10 cellular contexts compared by ENCODE assay signal in genomic region chr19:10617409-10618121, GRCh38. TPM values are rescaled to one million over a fixed set of nuclear protein-coding genes. Genes with fewer than 3 reads are reported as not detected.
DNase-seq lines count a peak whose midpoint lies in the region; ATAC-seq and TF ChIP-seq lines count a peak whose summit lies in the region.
"Had no signal": no experiment of that assay in that cellular context is flagged by ENCODE, and none has a peak within 500 bp of the region (broad histone marks: within the 10 kb centered on the region; RNA-seq: fewer than 3 reads in every experiment).

No MANE protein-coding gene starts in this region.

- H3K4me1 Mint-ChIP-seq in dendritic cell treated with granulocyte-macrophage colony-stimulating factor and Interleukin-4, amounts not matched to agents 40 ng/mL and 50 ng/mL, for 4 days (ENCODE audit: low read depth) = peaks cover 10% of the 10 kb centered on the region
- H3K4me1 Mint-ChIP-seq in neural progenitor cell = peaks cover 13% of the 10 kb centered on the region

- no peak overlapping the region for H3K27ac ChIP-seq in neural progenitor cell
- H3K27ac ChIP-seq in transverse colon = peak overlapping the region in 1 of 4 donors; percentile 16

- H3K27me3 ChIP-seq in neural progenitor cell (no peaks in the 10 kb centered on the region), transverse colon (no peaks in the 10 kb centered on the region), MG63 (no peaks in the 10 kb centered on the region)
- H3K27me3 ChIP-seq: adrenal gland had no signal

- no peak overlapping the region for H3K4me3 Mint-ChIP-seq in dendritic cell treated with granulocyte-macrophage colony-stimulating factor and Interleukin-4, amounts not matched to agents 40 ng/mL and 50 ng/mL, for 4 days
- peak overlapping the region; percentile 12 for H3K4me3 Mint-ChIP-seq in neural progenitor cell

- ATAC-seq in HG02981 (IDR thresholded peaks at IDR 0.05; ENCODE audit: unreplicated experiment) = no peak

- in situ Hi-C loops in transverse colon (cut with MboI; ENCODE audit: low pct_ligation_motif_present in 1 of 4, low pct_unique_long_range_greater_than_20kb in 1 of 4, low sequenced_read_pairs in 3 of 4) = no loop called here

- H2AFZ ChIP-seq in neural progenitor cell (replicated peaks) = no peak overlapping the region

- H3K9me3 ChIP-seq in neural progenitor cell (ENCODE audit: low read depth) (no peaks in the 10 kb centered on the region), transverse colon (no peaks in the 10 kb centered on the region), MG63 (no peaks in the 10 kb centered on the region)
- H3K9me3 ChIP-seq: adrenal gland had no signal

- H3K27ac Mint-ChIP-seq in dendritic cell treated with granulocyte-macrophage colony-stimulating factor and Interleukin-4, amounts not matched to agents 40 ng/mL and 50 ng/mL, for 4 days = peak overlapping the region; percentile 28
- peak overlapping the region; percentile 55 for H3K27ac Mint-ChIP-seq in neural progenitor cell

- no peak for TF ChIP-seq EP300 in transverse colon (IDR thresholded peaks at IDR 0.05; ENCODE audit: low read depth)

- H4K20me1 ChIP-seq in neural progenitor cell (ENCODE audit: low read depth) = peaks cover 14% of the 10 kb centered on the region

- TF ChIP-seq CTCF in neural progenitor cell (IDR thresholded peaks at IDR 0.05) (no peak), transverse colon (IDR thresholded peaks at IDR 0.05) (no peak)

- H3K36me3 ChIP-seq in neural progenitor cell (no peaks in the 10 kb centered on the region), transverse colon (no peaks in the 10 kb centered on the region), MG63 (no peaks in the 10 kb centered on the region)
- H3K36me3 ChIP-seq: adrenal gland had no signal

- H3K9ac ChIP-seq in neural progenitor cell = no peak overlapping the region

- H3K79me2 ChIP-seq in neural progenitor cell (ENCODE audit: low read depth) = peaks cover 84% of the 10 kb centered on the region

- intact Hi-C loops in dendritic cell treated with granulocyte-macrophage colony-stimulating factor and Interleukin-4, amounts not matched to agents 40 ng/mL and 50 ng/mL, for 4 days (cut with micrococcal nuclease) = no loop called here
- intact Hi-C loops in transverse colon (cut with DNase I; ENCODE audit: low total_unique reads) = no loop called here

- no peaks in the 10 kb centered on the region for H3K27me3 Mint-ChIP-seq in dendritic cell treated with granulocyte-macrophage colony-stimulating factor and Interleukin-4, amounts not matched to agents 40 ng/mL and 50 ng/mL, for 4 days
- peaks cover 5% of the 10 kb centered on the region for H3K27me3 Mint-ChIP-seq in neural progenitor cell (ENCODE audit: insufficient read depth, low read depth)

- TF ChIP-seq POLR2A in transverse colon (IDR thresholded peaks at IDR 0.05) = no peak

- H3K4me3 ChIP-seq in neural progenitor cell = no peak overlapping the region
- no peak overlapping the region for H3K4me3 ChIP-seq in transverse colon
- H3K4me3 ChIP-seq in MG63 = no peak overlapping the region
- H3K4me3 ChIP-seq: adrenal gland had no signal

- H3K4me1 ChIP-seq in neural progenitor cell = no peaks in the 10 kb centered on the region
- peaks cover 2 to 13% (median 4%) of the 10 kb centered on the region in 4 donors for H3K4me1 ChIP-seq in transverse colon

- WGBS in transverse colon (ENCODE audit: low coverage in 1 of 2), 2 donors = 87 to 96% methylated on average over 9 to 15 of the region's 15 CpGs

- DNase-seq in AG08395 (ENCODE audit: low spot score) (peak; percentile 78), M059J (ENCODE audit: low read depth) (peak; percentile 50), neural progenitor cell (ENCODE audit: low spot score) (no peak), globus pallidus (ENCODE audit: low spot score) (no peak), transverse colon (no peak), MG63 (no peak)
- DNase-seq: Right ventricle myocardium superior had no signal

- no peak overlapping the region for H3K4me2 ChIP-seq in neural progenitor cell

- H3K9me3 Mint-ChIP-seq in dendritic cell treated with granulocyte-macrophage colony-stimulating factor and Interleukin-4, amounts not matched to agents 40 ng/mL and 50 ng/mL, for 4 days = no peaks in the 10 kb centered on the region
- H3K9me3 Mint-ChIP-seq in neural progenitor cell = no peaks in the 10 kb centered on the region

- H3F3A ChIP-seq in neural progenitor cell (ENCODE audit: low read depth) = no peaks in the 10 kb centered on the region

- no peaks in the 10 kb centered on the region for H3K36me3 Mint-ChIP-seq in dendritic cell treated with granulocyte-macrophage colony-stimulating factor and Interleukin-4, amounts not matched to agents 40 ng/mL and 50 ng/mL, for 4 days (ENCODE audit: low read depth)
- peaks cover 9% of the 10 kb centered on the region for H3K36me3 Mint-ChIP-seq in neural progenitor cell

RNA-seq across cellular contexts. Expression of gene SLC44A2, which starts 7.8 kb away (rescaled TPM):
- total RNA-seq in M059J (2014; rRNA removed; shearing (Covaris generic)) = 34.1 and 42.4 TPM in 2 replicates
- total RNA-seq in neural progenitor cell (ENCODE audit: low replicate concordance) (45.6 and 81.8 TPM in 2 replicates), transverse colon (100 to 1,000 TPM in 1 of 4 donors, 10 to 100 TPM in 3; 36.6 to 371 (median 81.4) TPM)
- 0.54 and 3.3 TPM in 2 replicates for total RNA-seq in MG63 (2014; rRNA removed; shearing (Covaris generic); ENCODE audit: low replicate concordance)

RNA-seq across cellular contexts. Expression of gene AP1M2, which starts 30.5 kb away (rescaled TPM):
- 2.2 and 9.0 TPM in 2 replicates for total RNA-seq in M059J (2014; rRNA removed; shearing (Covaris generic))
- total RNA-seq in neural progenitor cell (ENCODE audit: low replicate concordance) (3.6 and 3.9 TPM in 2 replicates), transverse colon (100 to 1,000 TPM in 1 of 4 donors, 10 to 100 TPM in 3; 22.8 to 111 (median 63.1) TPM)
- total RNA-seq in MG63 (2014; rRNA removed; shearing (Covaris generic); ENCODE audit: low replicate concordance) = 1.4 TPM in 1 of 2 replicates, not detected in the other
- total RNA-seq: Right ventricle myocardium superior had no signal

RNA-seq across cellular contexts. Expression of gene ILF3, which starts 36.6 kb away (rescaled TPM):
- 75.2 and 139 TPM in 2 replicates for total RNA-seq in M059J (2014; rRNA removed; shearing (Covaris generic))
- total RNA-seq in neural progenitor cell (ENCODE audit: low replicate concordance) (477 and 633 TPM in 2 replicates), transverse colon (100 to 1,000 TPM in 3 of 4 donors, 10 to 100 TPM in 1; 73.6 to 242 (median 151) TPM)
- total RNA-seq in MG63 (2014; rRNA removed; shearing (Covaris generic); ENCODE audit: low replicate concordance) = 273 and 320 TPM in 2 replicates

RNA-seq across cellular contexts. Expression of gene CDKN2D, which starts 48.8 kb away (rescaled TPM):
- total RNA-seq in M059J (2014; rRNA removed; shearing (Covaris generic)) = 11.1 and 21.0 TPM in 2 replicates
- 3.4 and 4.4 TPM in 2 replicates for total RNA-seq in neural progenitor cell (ENCODE audit: low replicate concordance)
- total RNA-seq in transverse colon = 10 to 100 TPM in 1 of 4 donors, 1 to 10 TPM in 3; 4.9 to 11.4 (median 7.1) TPM
- total RNA-seq in MG63 (2014; rRNA removed; shearing (Covaris generic); ENCODE audit: low replicate concordance) = 24.9 and 43.3 TPM in 2 replicates

RNA-seq across cellular contexts. Expression of gene KRI1, which starts 51.8 kb away (rescaled TPM):
- total RNA-seq in M059J (2014; rRNA removed; shearing (Covaris generic)) = 10.2 and 10.5 TPM in 2 replicates
- 16.4 and 27.4 TPM in 2 replicates for total RNA-seq in neural progenitor cell (ENCODE audit: low replicate concordance)
- total RNA-seq in transverse colon = 10 to 100 TPM; 12.7 to 53.1 (median 27.9) TPM
- total RNA-seq in MG63 (2014; rRNA removed; shearing (Covaris generic); ENCODE audit: low replicate concordance) = 31.7 and 43.3 TPM in 2 replicates

Comparison
In these comparisons a context has a peak if more than half of its experiments do, and no peak if none do; other contexts are left out.
1. DNase-seq: peak in AG08395 (single experiment) and M059J (single experiment); none in neural progenitor cell (single experiment), globus pallidus (single experiment), transverse colon (single experiment) and MG63 (single experiment).